In genomic region chr10:124744688-124745055, GRCh38 we compare ENCODE assay signal across 8 cellular contexts. TPM values are rescaled to one million over a fixed set of nuclear protein-coding genes. Genes with fewer than 3 reads are reported as not detected.
DNase-seq lines count a peak whose midpoint lies in the region; ATAC-seq and TF ChIP-seq lines count a peak whose summit lies in the region.

No MANE protein-coding gene starts in this region.

- 2% methylated on average over 8 of the region's 8 CpGs for WGBS in urinary bladder

- H3K36me3 ChIP-seq in CD8-positive, alpha-beta memory T cell (ENCODE audit: insufficient read depth, low read length) = no peaks in the 10 kb centered on the region
- H3K36me3 ChIP-seq in Loucy (ENCODE audit: insufficient read depth, low read length) (peaks cover 11% of the 10 kb centered on the region; the same call in 1 of the 2 replicates), urinary bladder (ENCODE audit: insufficient read depth) (no peaks in the 10 kb centered on the region)

- H3K9me2 ChIP-seq in Loucy (replicated peaks; ENCODE audit: low read depth, low read length) = no peaks in the 10 kb centered on the region

- H3F3A ChIP-seq in Loucy (ENCODE audit: low read depth) = peaks cover 5% of the 10 kb centered on the region; the same call in 1 of the 2 replicates

- peak overlapping the region; percentile 67 for H3K9ac ChIP-seq in Loucy (ENCODE audit: low read depth, low read length, poor library complexity, severe bottlenecking)

- H3K4me2 ChIP-seq in Loucy (ENCODE audit: low read depth, low read length, poor library complexity, severe bottlenecking) = peak overlapping the region; percentile 54

- H4K20me1 ChIP-seq in Loucy (ENCODE audit: insufficient read depth, low read length, poor library complexity, severe bottlenecking) = peaks cover 27% of the 10 kb centered on the region

- no peaks in the 10 kb centered on the region for H3K9me3 Mint-ChIP-seq in CD8-positive, alpha-beta memory T cell
- no peaks in the 10 kb centered on the region for H3K9me3 Mint-ChIP-seq in chondrocyte (ENCODE audit: low read depth)

- no peak overlapping the region for H3K27ac ChIP-seq in CD8-positive, alpha-beta memory T cell (ENCODE audit: low read depth, low read length)
- H3K27ac ChIP-seq in urinary bladder (ENCODE audit: low read depth) = peak overlapping the region; percentile 66

- no peak for DNase-seq in CD8-positive, alpha-beta memory T cell
- DNase-seq in chondrocyte (ENCODE audit: low spot score) (no peak), lung microvascular endothelial cell (ENCODE audit: low read depth in 2 of 2) (peak; percentile 74 to 78), NCI-H748 treated with DMSO at 0.1 percent for 48 hours (lab: John Stamatoyannopoulos, UW) (no peak), retina (no peak)

- peaks cover 40% of the 10 kb centered on the region for H3K79me2 ChIP-seq in Loucy (ENCODE audit: insufficient read depth, low read length)

- peak overlapping the region; percentile 84 to 93 (median 88) for H3K4me3 Mint-ChIP-seq in CD8-positive, alpha-beta memory T cell
- H3K4me3 Mint-ChIP-seq in chondrocyte (ENCODE audit: unreplicated experiment) = peak overlapping the region; percentile 69

- no peak for ATAC-seq in GM19324 (IDR thresholded peaks at IDR 0.05; ENCODE audit: low FRiP score, unreplicated experiment)

- peaks cover 44 to 54% (median 52%) of the 10 kb centered on the region in 3 donors for H3K4me1 Mint-ChIP-seq in CD8-positive, alpha-beta memory T cell
- H3K4me1 Mint-ChIP-seq in chondrocyte (ENCODE audit: low read depth) = peaks cover 38% of the 10 kb centered on the region

- H3K36me3 Mint-ChIP-seq in CD8-positive, alpha-beta memory T cell = peaks cover 0 to 18% (median 0%) of the 10 kb centered on the region in 3 donors
- H3K36me3 Mint-ChIP-seq in chondrocyte (ENCODE audit: low read depth) = peaks cover 2% of the 10 kb centered on the region

- peak overlapping the region; percentile 8 for H3K4me3 ChIP-seq in CD8-positive, alpha-beta memory T cell (ENCODE audit: low read length)
- H3K4me3 ChIP-seq in Loucy (ENCODE audit: low read length, poor library complexity, severe bottlenecking) (peak overlapping the region; percentile 68), urinary bladder (ENCODE audit: low read depth, low read length) (peak overlapping the region; percentile 90)

- CTCF ChIA-PET in CD8-positive, alpha-beta memory T cell (lab: Charles Lee) = interaction anchor here (0.9 to 8.9 kb wide), 19 partner anchors 11 to 748 kb away, joined by 3 to 154 read pairs (median 6); partner anchors contain the start of gene ABRAXAS2

- no peaks in the 10 kb centered on the region for H3K27me3 ChIP-seq in CD8-positive, alpha-beta memory T cell (ENCODE audit: insufficient read depth, low read length, poor library complexity, severe bottlenecking)
- no peaks in the 10 kb centered on the region for H3K27me3 ChIP-seq in Loucy (ENCODE audit: insufficient read depth, low read length, poor library complexity, severe bottlenecking)

- POLR2A ChIA-PET in CD8-positive, alpha-beta memory T cell (lab: Charles Lee) = interaction anchor here (1.4 kb wide), 1 partner anchor 11 kb away, joined by 6 read pairs; no protein-coding TSS in a partner anchor

- peak overlapping the region; percentile 80; the same call in 1 of the 2 replicates for H2AFZ ChIP-seq in Loucy (ENCODE audit: low read length)

- peaks cover 39% of the 10 kb centered on the region for H3K4me1 ChIP-seq in CD8-positive, alpha-beta memory T cell (ENCODE audit: insufficient read depth, low read length)
- peaks cover 36% of the 10 kb centered on the region for H3K4me1 ChIP-seq in Loucy (ENCODE audit: insufficient read depth, low read length, poor library complexity, severe bottlenecking)
- H3K4me1 ChIP-seq in urinary bladder (ENCODE audit: insufficient read depth) = no peaks in the 10 kb centered on the region

- H3K27ac Mint-ChIP-seq in CD8-positive, alpha-beta memory T cell = peak overlapping the region; percentile 80 to 92 (median 89)
- H3K27ac Mint-ChIP-seq in chondrocyte (ENCODE audit: unreplicated experiment) = peak overlapping the region; percentile 88

- H3K27me3 Mint-ChIP-seq in CD8-positive, alpha-beta memory T cell = peaks cover 0 to 1% of the 10 kb centered on the region in 2 donors
- H3K27me3 Mint-ChIP-seq in chondrocyte (ENCODE audit: low read depth) = no peaks in the 10 kb centered on the region

- H3K9me3 ChIP-seq in CD8-positive, alpha-beta memory T cell (ENCODE audit: low read length) = no peaks in the 10 kb centered on the region
- H3K9me3 ChIP-seq in Loucy (ENCODE audit: insufficient read depth, low read depth, low read length) = no peaks in the 10 kb centered on the region

- TF ChIP-seq CTCF in Loucy (conservative IDR thresholded peaks at IDR 0.05; ENCODE audit: low read length) (no peak), chondrocyte (IDR thresholded peaks at IDR 0.05) (no peak)

RNA-seq across cellular contexts. Expression of gene FAM53B, which starts 0.5 kb away (rescaled TPM):
- total RNA-seq in CD8-positive, alpha-beta memory T cell = 10 to 100 TPM; 28.8 to 29.2 TPM
- 41.6 TPM for polyA plus RNA-seq in CD8-positive, alpha-beta memory T cell
- total RNA-seq in chondrocyte (16.1 to 18.2 TPM (median 17.6 TPM) in 3 replicates), lung microvascular endothelial cell (10.3 and 14.4 TPM in 2 replicates), urinary bladder (19.8 TPM)
- 15.9 TPM for polyA plus RNA-seq in urinary bladder

RNA-seq across cellular contexts. Expression of gene EEF1AKMT2, which starts 47.0 kb away (rescaled TPM):
- 10 to 100 TPM; 18.2 to 18.6 TPM for total RNA-seq in CD8-positive, alpha-beta memory T cell
- 21.1 TPM for polyA plus RNA-seq in CD8-positive, alpha-beta memory T cell
- total RNA-seq in chondrocyte (15.7 to 18.3 TPM (median 16.7 TPM) in 3 replicates), lung microvascular endothelial cell (7.3 and 10.0 TPM in 2 replicates), urinary bladder (65.9 TPM)
- 12.1 TPM for polyA plus RNA-seq in urinary bladder

RNA-seq across cellular contexts. Expression of gene ABRAXAS2, which starts 56.9 kb away (rescaled TPM):
- total RNA-seq in CD8-positive, alpha-beta memory T cell = 10 to 100 TPM; 22.9 to 24.3 TPM
- polyA plus RNA-seq in CD8-positive, alpha-beta memory T cell = 11.1 TPM
- total RNA-seq in chondrocyte (14.9 to 16.3 TPM (median 15.0 TPM) in 3 replicates), lung microvascular endothelial cell (8.7 and 11.5 TPM in 2 replicates), urinary bladder (16.4 TPM)
- 11.2 TPM for polyA plus RNA-seq in urinary bladder

Comparison
In these comparisons a context has a peak if more than half of its experiments do, and no peak if none do; other contexts are left out.
1. DNase-seq: peak in lung microvascular endothelial cell (2 of 2); none in CD8-positive, alpha-beta memory T cell (0 of 5), chondrocyte (single experiment), NCI-H748 treated with DMSO at 0.1 percent for 48 hours (single experiment) and retina (single experiment).
2. H3K4me3 ChIP-seq: peak in every context shown above with its lines; median percentile 90 in urinary bladder; 68 in Loucy; 8 in CD8-positive, alpha-beta memory T cell.